In the genomic region with DNA sequence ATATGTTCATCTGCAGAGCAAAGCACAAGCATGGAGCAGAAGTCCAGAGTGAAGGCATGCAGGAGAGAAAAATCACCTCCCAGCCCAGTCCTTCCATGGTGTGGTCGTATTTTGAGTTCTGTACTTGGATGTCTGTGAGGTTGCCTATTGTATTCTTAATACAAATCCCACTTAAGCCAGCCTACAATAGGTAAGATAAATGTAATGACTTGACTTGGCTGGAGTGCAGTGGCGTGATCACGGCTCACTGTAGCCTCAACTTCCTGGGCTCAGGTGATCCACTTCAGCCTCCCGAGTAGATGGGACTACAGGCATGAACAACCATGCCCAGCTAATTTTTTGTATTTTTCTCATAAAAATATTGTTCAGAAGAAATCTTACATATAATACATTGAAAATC, we compare ENCODE assay signal across 13 cellular contexts. TPM values are rescaled to one million over a fixed set of nuclear protein-coding genes. Genes with fewer than 3 reads are reported as not detected.
"Had no signal": no experiment of that assay in that cellular context is flagged by ENCODE, and none has a peak within 500 bp of the region (broad histone marks: within the 10 kb centered on the region; RNA-seq: fewer than 3 reads in every experiment).

No MANE protein-coding gene starts in this region.

RNA-seq across cellular contexts. Expression of a gene that starts 6.8 kb away (rescaled TPM):
- total RNA-seq: activated B cell treated with CpG ODN at 0.5 μM for 24 hours; activated CD4-positive, alpha-beta memory T cell treated with anti-CD3 and anti-CD28 coated beads for 36 hours; activated CD4-positive, alpha-beta memory T cell treated with anti-CD3 and anti-CD28 coated beads, Interleukin-2, amount 10 ng/mL, durations not matched to agents 7 days and 5 days; activated CD4-positive, alpha-beta T cell treated with anti-CD3 and anti-CD28 coated beads for 36 hours; activated CD4-positive, alpha-beta T cell treated with anti-CD3 and anti-CD28 coated beads, Interleukin-2, amount 10 ng/mL, durations not matched to agents 24 days and 14 days; activated CD4-positive, alpha-beta T cell treated with anti-CD3 and anti-CD28 coated beads, Interleukin-2, amount 10 ng/mL, durations not matched to agents 7 days and 5 days; activated CD8-positive, alpha-beta memory T cell treated with anti-CD3 and anti-CD28 coated beads for 36 hours; activated CD8-positive, alpha-beta T cell treated with anti-CD3 and anti-CD28 coated beads for 36 hours; activated CD8-positive, alpha-beta T cell treated with anti-CD3 and anti-CD28 coated beads, Interleukin-2, amount 10 ng/mL, durations not matched to agents 7 days and 5 days; T-cell; T-helper 1 cell treated with Interleukin-12 subunit alpha and Interleukin-12 subunit beta and Interleukin-4 antibody, amounts not matched to agents 30 ng/mL and 1 ng/mL, for 36 hours; T-helper 17 cell; T-helper 2 cell treated with Interferon-gamma antibody and Interleukin-4, amounts not matched to agents 100 ng/mL and 5 ng/mL, for 36 hours had no signal

RNA-seq across cellular contexts. Expression of a gene that starts 31.3 kb away (rescaled TPM):
- total RNA-seq: activated B cell treated with CpG ODN at 0.5 μM for 24 hours; activated CD4-positive, alpha-beta memory T cell treated with anti-CD3 and anti-CD28 coated beads, Interleukin-2, amount 10 ng/mL, durations not matched to agents 7 days and 5 days; activated CD4-positive, alpha-beta T cell treated with anti-CD3 and anti-CD28 coated beads for 36 hours; activated CD4-positive, alpha-beta T cell treated with anti-CD3 and anti-CD28 coated beads, Interleukin-2, amount 10 ng/mL, durations not matched to agents 24 days and 14 days; activated CD4-positive, alpha-beta T cell treated with anti-CD3 and anti-CD28 coated beads, Interleukin-2, amount 10 ng/mL, durations not matched to agents 7 days and 5 days; activated CD8-positive, alpha-beta memory T cell treated with anti-CD3 and anti-CD28 coated beads for 36 hours; activated CD8-positive, alpha-beta T cell treated with anti-CD3 and anti-CD28 coated beads for 36 hours; activated CD8-positive, alpha-beta T cell treated with anti-CD3 and anti-CD28 coated beads, Interleukin-2, amount 10 ng/mL, durations not matched to agents 7 days and 5 days; T-helper 1 cell treated with Interleukin-12 subunit alpha and Interleukin-12 subunit beta and Interleukin-4 antibody, amounts not matched to agents 30 ng/mL and 1 ng/mL, for 36 hours; T-helper 2 cell treated with Interferon-gamma antibody and Interleukin-4, amounts not matched to agents 100 ng/mL and 5 ng/mL, for 36 hours had no signal
